ENCODE assay signal across 20 cellular contexts in the genomic region with DNA sequence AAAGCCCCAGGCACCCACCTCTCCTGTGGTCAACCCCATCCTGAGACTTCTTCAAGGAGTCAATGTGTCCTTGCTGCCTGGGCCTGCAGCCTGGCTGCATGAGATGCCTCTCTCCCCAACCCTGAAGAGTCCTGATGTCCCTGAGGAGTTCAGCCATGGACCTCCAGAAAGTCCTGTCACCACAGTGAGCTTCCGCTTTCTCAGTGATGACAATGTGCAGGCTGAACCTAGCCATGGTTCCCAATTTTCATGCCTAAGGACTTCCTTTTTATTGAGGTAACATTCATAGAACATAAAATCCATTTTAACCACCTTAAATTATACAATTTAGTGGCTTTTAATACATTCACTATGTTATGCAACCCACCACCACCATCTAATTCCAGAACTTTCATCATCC. TPM values are rescaled to one million over a fixed set of nuclear protein-coding genes. Genes with fewer than 3 reads are reported as not detected.
DNase-seq lines count a peak whose midpoint lies in the region; ATAC-seq, FAIRE-seq and TF ChIP-seq lines count a peak whose summit lies in the region.
"Had no signal": no experiment of that assay in that cellular context is flagged by ENCODE, and none has a peak within 500 bp of the region (broad histone marks: within the 10 kb centered on the region; RNA-seq: fewer than 3 reads in every experiment).

No MANE protein-coding gene starts in this region.

- peaks cover 66% of the 10 kb centered on the region for H3K4me1 Mint-ChIP-seq in CD14-positive monocyte
- no peaks in the 10 kb centered on the region for H3K4me1 Mint-ChIP-seq in neural crest cell
- H3K4me1 Mint-ChIP-seq in type B pancreatic cell (ENCODE audit: unreplicated experiment): peaks cover 20% of the 10 kb centered on the region

- H3K27ac ChIP-seq in K562 (ENCODE audit: extremely low read depth, low read depth, low read length): no peak overlapping the region
- H3K27ac ChIP-seq: Peyer's patch, SJSA1 had no signal

- H3K79me2 ChIP-seq in K562 (ENCODE audit: control insufficient read depth, insufficient read depth, low read length): peaks cover 62% of the 10 kb centered on the region

- TF ChIP-seq EP300 in K562 (IDR thresholded peaks at IDR 0.05; ENCODE audit: low read length): no peak

- CTCF ChIA-PET in K562 (lab: Yijun Ruan, JAX; ENCODE audit: low intra/inter-chr PET ratio): no interaction called here

- H3K9me3 ChIP-seq in K562 (replicated peaks; ENCODE audit: control insufficient read depth, insufficient read depth, low read depth, low read length): no peaks in the 10 kb centered on the region
- H3K9me3 ChIP-seq: BE2C, HAP-1, Peyer's patch, SJSA1 had no signal

- H3K9ac ChIP-seq in K562 (ENCODE audit: insufficient read depth in 1 of 2, low read depth in 2 of 2, low read length in 2 of 2): no peak overlapping the region

- intact Hi-C loops in CD14-positive monocyte (cut with micrococcal nuclease) (loop anchor here in 1 of 2 donors (2.0 kb wide), 1 partner anchor 29 kb away; the partner anchor contains the start of gene DAP), K562 (cut with micrococcal nuclease) (no loop called here)

- H3K9me3 Mint-ChIP-seq in CD14-positive monocyte (no peaks in the 10 kb centered on the region), neural crest cell (no peaks in the 10 kb centered on the region), type B pancreatic cell (no peaks in the 10 kb centered on the region)
- H3K9me3 Mint-ChIP-seq: CD4-positive, alpha-beta memory T cell had no signal

- H2AFZ ChIP-seq in K562 (ENCODE audit: low read depth, low read length): no peak overlapping the region

- no peak for TF ChIP-seq POLR2A in K562 (conservative IDR thresholded peaks at IDR 0.05)

- DNase-seq in CD14-positive monocyte (ENCODE audit: low spot score) (peak; percentile 72), NOMO-1 (lab: John Stamatoyannopoulos, UW; ENCODE audit: unreplicated experiment in 2 of 2) (peak; percentile 89 to 95), K562 (ENCODE audit: extremely low read depth in 1 of 4, low spot score in 3 of 4) (no peak), neural crest cell (ENCODE audit: low read depth, low spot score) (no peak), type B pancreatic cell (ENCODE audit: extremely low spot score, unreplicated experiment) (no peak), NCI-H510A (lab: John Stamatoyannopoulos, UW) (no peak), SKM-1 treated with dmso at 0.1 percent for 144 hours (lab: John Stamatoyannopoulos, UW; ENCODE audit: unreplicated experiment) (no peak)
- DNase-seq: BE2C; CD4-positive, alpha-beta memory T cell; EL; NCI-H1694 treated with DMSO at 0.1 percent for 48 hours; NCI-H510A treated with DMSO at 0.1 percent for 48 hours; NCI-H774; Peyer's patch had no signal

- 88% methylated on average over 1 of the region's 1 CpG for WGBS in K562 (ENCODE audit: insufficient coverage, low coverage, missing lambda C conversion rate)

- H4K20me1 ChIP-seq in K562 (replicated peaks; ENCODE audit: control insufficient read depth, insufficient read depth, low read length): no peaks in the 10 kb centered on the region

- H3K27me3 Mint-ChIP-seq in CD14-positive monocyte (ENCODE audit: low read depth in 3 of 3) (peaks cover 0 to 2% (median 0%) of the 10 kb centered on the region in 3 donors), neural crest cell (ENCODE audit: low read depth) (no peaks in the 10 kb centered on the region), type B pancreatic cell (no peaks in the 10 kb centered on the region)
- H3K27me3 Mint-ChIP-seq: CD4-positive, alpha-beta memory T cell had no signal

- no peaks in the 10 kb centered on the region for H3K9me1 ChIP-seq in K562 (ENCODE audit: control insufficient read depth, insufficient read depth, low read length)

- no peak overlapping the region for H3K4me2 ChIP-seq in K562 (ENCODE audit: insufficient read depth, low read length)

- in situ Hi-C loops in K562 (cut with MboI): no loop called here

- peaks cover 58% of the 10 kb centered on the region for H3K36me3 ChIP-seq in K562 (ENCODE audit: control insufficient read depth, insufficient read depth, low read length)
- H3K36me3 ChIP-seq: BE2C had no signal

- H3K4me3 Mint-ChIP-seq in CD14-positive monocyte: peak overlapping the region in 1 of 2 donors; percentile 12
- no peak overlapping the region for H3K4me3 Mint-ChIP-seq in neural crest cell
- no peak overlapping the region for H3K4me3 Mint-ChIP-seq in type B pancreatic cell
- H3K4me3 Mint-ChIP-seq: CD4-positive, alpha-beta memory T cell had no signal

- H3K4me3 ChIP-seq in K562: no peak overlapping the region
- H3K4me3 ChIP-seq: GM12878, HAP-1, Peyer's patch, SJSA1 had no signal

- no peak for TF ChIP-seq RAD21 in K562 (CRISPR knock-in tag; conservative IDR thresholded peaks at IDR 0.05 in 1 of 2, IDR thresholded peaks at IDR 0.05 in 1 of 2)

- peak overlapping the region; percentile 89 to 92 (median 91) for H3K27ac Mint-ChIP-seq in CD14-positive monocyte
- H3K27ac Mint-ChIP-seq in neural crest cell (ENCODE audit: unreplicated experiment): peak overlapping the region; percentile 6
- no peak overlapping the region for H3K27ac Mint-ChIP-seq in type B pancreatic cell

- POLR2A ChIA-PET in K562 (lab: Yijun Ruan, JAX): interaction anchor here (0.5 to 1.0 kb wide), 2 partner anchors 29 to 33 kb away, joined by 3 to 4 read pairs; no protein-coding TSS in a partner anchor

- H3K36me3 Mint-ChIP-seq in CD14-positive monocyte (peaks cover 39 to 56% of the 10 kb centered on the region in 2 donors), neural crest cell (ENCODE audit: low read depth) (peaks cover 10% of the 10 kb centered on the region), type B pancreatic cell (peaks cover 44% of the 10 kb centered on the region)

- no TSS peak for BruUV-seq in K562 (replicated peaks; lab: Mats Ljungman, UMichigan)

- no peaks in the 10 kb centered on the region for H3K27me3 ChIP-seq in K562 (ENCODE audit: control insufficient read depth in 2 of 2, insufficient read depth in 2 of 2, low read length in 2 of 2)
- H3K27me3 ChIP-seq: BE2C, Peyer's patch, SJSA1 had no signal

- no peak for ATAC-seq in K562
- ATAC-seq in HG02763 (IDR thresholded peaks at IDR 0.05; ENCODE audit: unreplicated experiment): no peak

- no peak for FAIRE-seq in K562 (lab: Jason Lieb, UNC)
- FAIRE-seq: A204.1, GM12878, GM19239 had no signal

- TF ChIP-seq CTCF in CD14-positive monocyte (IDR thresholded peaks at IDR 0.05) (no peak), K562 (IDR thresholded peaks at IDR 0.05 in 2 of 3, conservative IDR thresholded peaks at IDR 0.05 in 1 of 3; ENCODE audit: insufficient read depth in 2 of 3, low read depth in 1 of 3, low read length in 3 of 3) (no peak), neural crest cell (conservative IDR thresholded peaks at IDR 0.05) (no peak), type B pancreatic cell (conservative IDR thresholded peaks at IDR 0.05) (no peak)

- peaks cover 23 to 73% of the 10 kb centered on the region in 2 experiments for H3K4me1 ChIP-seq in K562 (replicated peaks in 1 of 2; ENCODE audit: control insufficient read depth in 2 of 2, insufficient read depth in 2 of 2, low read length in 2 of 2)
- H3K4me1 ChIP-seq: BE2C, HAP-1 had no signal

TF ChIP-seq in K562, 482 proteins besides CTCF, POLR2A, EP300 and RAD21:
- TF ChIP-seq ZC3H8 (IDR thresholded peaks at IDR 0.05): no peak
- TF ChIP-seq ZSCAN32 (CRISPR knock-in tag; IDR thresholded peaks at IDR 0.05): no peak
- TF ChIP-seq ZFP1 (CRISPR knock-in tag; IDR thresholded peaks at IDR 0.05): no peak
- TF ChIP-seq TRIM28 (IDR thresholded peaks at IDR 0.05): no peak
- TF ChIP-seq PHB (CRISPR knock-in tag; IDR thresholded peaks at IDR 0.05): 0 out of 2 replicates have a peak, but pooled peaks have one; percentile 21

RNA-seq across cellular contexts. Expression of gene DAP, which starts 29.1 kb away (rescaled TPM):
- 10 to 100 TPM; 60.9 to 69.0 TPM for polyA plus RNA-seq in CD14-positive monocyte
- total RNA-seq in K562 (2011; cell fraction: chromatin; rRNA removed; ENCODE audit: low replicate concordance): 60.9 and 94.0 TPM in 2 replicates
- total RNA-seq in K562 (2011; cell fraction: nucleolus; rRNA removed): 39.0 and 46.8 TPM in 2 replicates
- 92.2 and 142 TPM in 2 replicates for total RNA-seq in K562 (2011; cell fraction: nucleoplasm; rRNA removed)
- total RNA-seq in K562 (2014; rRNA removed): 31.3 and 36.1 TPM in 2 replicates
- total RNA-seq in K562 (2014; rRNA removed; fragmentation: Illumina TruSeq; extraction: Trizol): 33.6 and 34.5 TPM in 2 replicates
- total RNA-seq in K562 (2015; rRNA removed; fragmentation: Illumina TruSeq; extraction: Trizol): 27.3 and 28.7 TPM in 2 replicates
- total RNA-seq in K562 (2021): 118 and 129 TPM in 2 replicates
- polyA plus RNA-seq in K562 (2011; rRNA removed): 51.9 and 61.8 TPM in 2 replicates
- 104 and 110 TPM in 2 replicates for polyA plus RNA-seq in K562 (2011; cell fraction: cytosol; rRNA removed)
- 62.6 and 63.5 TPM in 2 replicates for polyA plus RNA-seq in K562 (2011; cell fraction: nucleus; rRNA removed)
- polyA plus RNA-seq in K562 (2012): 102 and 243 TPM in 2 replicates
- 151 and 157 TPM in 2 replicates for polyA plus RNA-seq in K562 (2014; fragmentation: Illumina TruSeq; extraction: Trizol)
- 10 to 100 TPM; 14.1 to 21.7 TPM for polyA plus RNA-seq in K562 (2014; fragmentation: Nextera tagmentation; extraction: Ambion mirVana)
- polyA plus RNA-seq in K562 (2014; rRNA removed): 84.2 and 84.3 TPM in 2 replicates
- 35.4 and 39.4 TPM in 2 replicates for polyA minus RNA-seq in K562 (2011; rRNA and poly(A)+ RNA removed)
- 64.4 and 65.4 TPM in 2 replicates for polyA minus RNA-seq in K562 (2011; cell fraction: cytosol; rRNA and poly(A)+ RNA removed)
- polyA minus RNA-seq in K562 (2011; cell fraction: nucleus; rRNA and poly(A)+ RNA removed): 28.3 and 33.3 TPM in 2 replicates
- total RNA-seq in neural crest cell: 107 and 111 TPM in 2 replicates
- 82.7 and 102 TPM in 2 replicates for total RNA-seq in type B pancreatic cell (ENCODE audit: low replicate concordance)

Comparison
In these comparisons a context has a peak if more than half of its experiments do, and no peak if none do; other contexts are left out.
1. DNase-seq: peak in CD14-positive monocyte (single experiment) and NOMO-1 (2 of 2); none in K562 (0 of 4), neural crest cell (single experiment), type B pancreatic cell (single experiment), NCI-H510A (single experiment) and SKM-1 treated with dmso at 0.1 percent for 144 hours (single experiment).